Comparison of ENCODE assay signal across 1 cellular context in the genomic region with DNA sequence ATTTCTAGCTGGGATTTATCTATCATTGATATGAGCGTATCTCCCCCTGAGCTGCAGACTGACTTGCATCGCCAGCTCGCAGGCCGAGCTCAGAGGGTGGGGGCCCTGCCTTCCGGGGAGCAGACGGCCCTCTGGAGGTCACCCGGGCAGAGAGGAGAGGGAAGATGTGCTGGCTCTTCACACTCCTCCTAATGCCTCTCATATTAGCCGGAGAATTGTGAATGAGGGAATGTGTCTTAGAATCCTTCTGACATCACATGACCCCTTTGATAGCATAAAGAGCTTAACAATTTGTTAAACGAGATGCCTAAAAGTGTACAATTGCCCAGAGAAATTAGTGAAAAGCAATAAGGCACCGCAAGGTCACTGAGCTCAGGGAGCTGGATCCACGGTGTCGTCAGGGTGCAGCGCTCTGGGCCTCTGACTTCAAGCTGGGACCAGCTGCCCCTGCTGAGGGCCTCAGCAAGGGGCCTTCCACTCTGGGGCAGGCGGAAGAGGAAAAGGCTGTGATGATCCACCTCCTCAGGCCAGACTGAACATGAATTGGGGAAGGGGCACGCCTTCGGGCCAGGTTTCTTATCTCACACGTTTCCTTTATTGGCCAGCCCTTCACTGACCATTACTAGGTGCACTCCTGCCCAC.
TF ChIP-seq lines count a peak whose summit lies in the region.

No MANE protein-coding gene starts in this region.

TF ChIP-seq in GM23338, 12 proteins besides CTCF, POLR2A, EP300 and RAD21 (continued from another document):
- TF ChIP-seq, protein P1, sequence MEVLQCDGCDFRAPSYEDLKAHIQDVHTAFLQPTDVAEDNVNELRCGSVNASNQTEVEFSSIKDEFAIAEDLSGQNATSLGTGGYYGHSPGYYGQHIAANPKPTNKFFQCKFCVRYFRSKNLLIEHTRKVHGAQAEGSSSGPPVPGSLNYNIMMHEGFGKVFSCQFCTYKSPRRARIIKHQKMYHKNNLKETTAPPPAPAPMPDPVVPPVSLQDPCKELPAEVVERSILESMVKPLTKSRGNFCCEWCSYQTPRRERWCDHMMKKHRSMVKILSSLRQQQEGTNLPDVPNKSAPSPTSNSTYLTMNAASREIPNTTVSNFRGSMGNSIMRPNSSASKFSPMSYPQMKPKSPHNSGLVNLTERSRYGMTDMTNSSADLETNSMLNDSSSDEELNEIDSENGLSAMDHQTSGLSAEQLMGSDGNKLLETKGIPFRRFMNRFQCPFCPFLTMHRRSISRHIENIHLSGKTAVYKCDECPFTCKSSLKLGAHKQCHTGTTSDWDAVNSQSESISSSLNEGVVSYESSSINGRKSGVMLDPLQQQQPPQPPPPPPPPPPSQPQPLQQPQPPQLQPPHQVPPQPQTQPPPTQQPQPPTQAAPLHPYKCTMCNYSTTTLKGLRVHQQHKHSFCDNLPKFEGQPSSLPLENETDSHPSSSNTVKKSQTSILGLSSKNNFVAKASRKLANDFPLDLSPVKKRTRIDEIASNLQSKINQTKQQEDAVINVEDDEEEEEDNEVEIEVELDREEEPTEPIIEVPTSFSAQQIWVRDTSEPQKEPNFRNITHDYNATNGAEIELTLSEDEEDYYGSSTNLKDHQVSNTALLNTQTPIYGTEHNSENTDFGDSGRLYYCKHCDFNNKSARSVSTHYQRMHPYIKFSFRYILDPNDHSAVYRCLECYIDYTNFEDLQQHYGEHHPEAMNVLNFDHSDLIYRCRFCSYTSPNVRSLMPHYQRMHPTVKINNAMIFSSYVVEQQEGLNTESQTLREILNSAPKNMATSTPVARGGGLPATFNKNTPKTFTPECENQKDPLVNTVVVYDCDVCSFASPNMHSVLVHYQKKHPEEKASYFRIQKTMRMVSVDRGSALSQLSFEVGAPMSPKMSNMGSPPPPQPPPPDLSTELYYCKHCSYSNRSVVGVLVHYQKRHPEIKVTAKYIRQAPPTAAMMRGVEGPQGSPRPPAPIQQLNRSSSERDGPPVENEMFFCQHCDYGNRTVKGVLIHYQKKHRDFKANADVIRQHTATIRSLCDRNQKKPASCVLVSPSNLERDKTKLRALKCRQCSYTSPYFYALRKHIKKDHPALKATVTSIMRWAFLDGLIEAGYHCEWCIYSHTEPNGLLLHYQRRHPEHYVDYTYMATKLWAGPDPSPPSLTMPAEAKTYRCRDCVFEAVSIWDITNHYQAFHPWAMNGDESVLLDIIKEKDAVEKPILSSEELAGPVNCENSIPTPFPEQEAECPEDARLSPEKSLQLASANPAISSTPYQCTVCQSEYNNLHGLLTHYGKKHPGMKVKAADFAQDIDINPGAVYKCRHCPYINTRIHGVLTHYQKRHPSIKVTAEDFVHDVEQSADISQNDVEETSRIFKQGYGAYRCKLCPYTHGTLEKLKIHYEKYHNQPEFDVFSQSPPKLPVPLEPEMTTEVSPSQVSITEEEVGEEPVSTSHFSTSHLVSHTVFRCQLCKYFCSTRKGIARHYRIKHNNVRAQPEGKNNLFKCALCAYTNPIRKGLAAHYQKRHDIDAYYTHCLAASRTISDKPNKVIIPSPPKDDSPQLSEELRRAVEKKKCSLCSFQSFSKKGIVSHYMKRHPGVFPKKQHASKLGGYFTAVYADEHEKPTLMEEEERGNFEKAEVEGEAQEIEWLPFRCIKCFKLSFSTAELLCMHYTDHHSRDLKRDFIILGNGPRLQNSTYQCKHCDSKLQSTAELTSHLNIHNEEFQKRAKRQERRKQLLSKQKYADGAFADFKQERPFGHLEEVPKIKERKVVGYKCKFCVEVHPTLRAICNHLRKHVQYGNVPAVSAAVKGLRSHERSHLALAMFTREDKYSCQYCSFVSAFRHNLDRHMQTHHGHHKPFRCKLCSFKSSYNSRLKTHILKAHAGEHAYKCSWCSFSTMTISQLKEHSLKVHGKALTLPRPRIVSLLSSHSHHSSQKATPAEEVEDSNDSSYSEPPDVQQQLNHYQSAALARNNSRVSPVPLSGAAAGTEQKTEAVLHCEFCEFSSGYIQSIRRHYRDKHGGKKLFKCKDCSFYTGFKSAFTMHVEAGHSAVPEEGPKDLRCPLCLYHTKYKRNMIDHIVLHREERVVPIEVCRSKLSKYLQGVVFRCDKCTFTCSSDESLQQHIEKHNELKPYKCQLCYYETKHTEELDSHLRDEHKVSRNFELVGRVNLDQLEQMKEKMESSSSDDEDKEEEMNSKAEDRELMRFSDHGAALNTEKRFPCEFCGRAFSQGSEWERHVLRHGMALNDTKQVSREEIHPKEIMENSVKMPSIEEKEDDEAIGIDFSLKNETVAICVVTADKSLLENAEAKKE (CRISPR knock-in tag; IDR thresholded peaks at IDR 0.05), result no peak
- no peak for TF ChIP-seq JUNB (IDR thresholded peaks at IDR 0.05; ENCODE audit: unreplicated experiment)
- no peak for TF ChIP-seq ZNF114 (CRISPR knock-in tag; IDR thresholded peaks at IDR 0.05)
- TF ChIP-seq, protein P2, sequence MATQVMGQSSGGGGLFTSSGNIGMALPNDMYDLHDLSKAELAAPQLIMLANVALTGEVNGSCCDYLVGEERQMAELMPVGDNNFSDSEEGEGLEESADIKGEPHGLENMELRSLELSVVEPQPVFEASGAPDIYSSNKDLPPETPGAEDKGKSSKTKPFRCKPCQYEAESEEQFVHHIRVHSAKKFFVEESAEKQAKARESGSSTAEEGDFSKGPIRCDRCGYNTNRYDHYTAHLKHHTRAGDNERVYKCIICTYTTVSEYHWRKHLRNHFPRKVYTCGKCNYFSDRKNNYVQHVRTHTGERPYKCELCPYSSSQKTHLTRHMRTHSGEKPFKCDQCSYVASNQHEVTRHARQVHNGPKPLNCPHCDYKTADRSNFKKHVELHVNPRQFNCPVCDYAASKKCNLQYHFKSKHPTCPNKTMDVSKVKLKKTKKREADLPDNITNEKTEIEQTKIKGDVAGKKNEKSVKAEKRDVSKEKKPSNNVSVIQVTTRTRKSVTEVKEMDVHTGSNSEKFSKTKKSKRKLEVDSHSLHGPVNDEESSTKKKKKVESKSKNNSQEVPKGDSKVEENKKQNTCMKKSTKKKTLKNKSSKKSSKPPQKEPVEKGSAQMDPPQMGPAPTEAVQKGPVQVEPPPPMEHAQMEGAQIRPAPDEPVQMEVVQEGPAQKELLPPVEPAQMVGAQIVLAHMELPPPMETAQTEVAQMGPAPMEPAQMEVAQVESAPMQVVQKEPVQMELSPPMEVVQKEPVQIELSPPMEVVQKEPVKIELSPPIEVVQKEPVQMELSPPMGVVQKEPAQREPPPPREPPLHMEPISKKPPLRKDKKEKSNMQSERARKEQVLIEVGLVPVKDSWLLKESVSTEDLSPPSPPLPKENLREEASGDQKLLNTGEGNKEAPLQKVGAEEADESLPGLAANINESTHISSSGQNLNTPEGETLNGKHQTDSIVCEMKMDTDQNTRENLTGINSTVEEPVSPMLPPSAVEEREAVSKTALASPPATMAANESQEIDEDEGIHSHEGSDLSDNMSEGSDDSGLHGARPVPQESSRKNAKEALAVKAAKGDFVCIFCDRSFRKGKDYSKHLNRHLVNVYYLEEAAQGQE (IDR thresholded peaks at IDR 0.05; ENCODE audit: unreplicated experiment), result no peak
- TF ChIP-seq EZH2 (IDR thresholded peaks at IDR 0.05; ENCODE audit: low read depth, unreplicated experiment), result no peak
- no peak for TF ChIP-seq CREB1 (CRISPR knock-in tag; IDR thresholded peaks at IDR 0.05; ENCODE audit: low read depth)
- no peak for TF ChIP-seq POLR2AphosphoS5 (IDR thresholded peaks at IDR 0.05; ENCODE audit: low read depth)
- no peak for TF ChIP-seq STAT1 (IDR thresholded peaks at IDR 0.05; ENCODE audit: unreplicated experiment)
- TF ChIP-seq ZNF331 (CRISPR knock-in tag; IDR thresholded peaks at IDR 0.05; ENCODE audit: low read depth), result no peak
